8 cellular contexts compared by ENCODE assay signal in the genomic region with DNA sequence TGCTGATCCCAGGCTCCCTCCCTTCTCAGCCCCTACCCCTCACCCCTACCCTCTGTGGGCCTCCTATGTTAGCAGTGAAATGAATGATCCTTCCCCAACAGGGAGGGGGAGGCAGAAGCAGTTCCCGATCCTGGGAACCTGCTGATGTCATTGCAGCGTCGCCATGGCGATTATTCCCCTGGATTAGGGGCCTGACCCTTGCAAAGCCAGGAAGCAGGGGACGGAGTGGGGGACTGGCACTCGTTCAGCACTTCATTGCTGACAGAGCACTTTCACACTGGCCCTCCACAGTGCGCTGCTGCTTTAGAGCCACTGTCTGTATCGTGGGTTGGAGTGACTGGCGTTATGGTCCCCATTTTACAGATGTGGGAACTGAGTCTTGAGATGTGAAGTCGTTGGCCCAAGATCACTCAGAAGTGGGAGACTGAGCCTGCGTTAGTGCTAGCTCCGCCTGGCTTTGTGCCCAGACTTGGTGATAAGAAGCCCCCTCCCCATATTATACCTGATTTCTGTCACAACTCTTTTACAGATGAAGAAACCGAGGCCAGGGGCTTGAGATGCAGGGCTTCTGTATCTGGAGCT. TPM values are rescaled to one million over a fixed set of nuclear protein-coding genes. Genes with fewer than 3 reads are reported as not detected.
DNase-seq lines count a peak whose midpoint lies in the region; ATAC-seq lines count a peak whose summit lies in the region.
"Had no signal": no experiment of that assay in that cellular context is flagged by ENCODE, and none has a peak within 500 bp of the region (broad histone marks: within the 10 kb centered on the region; RNA-seq: fewer than 3 reads in every experiment).

No MANE protein-coding gene starts in this region.

- peak overlapping the region in 1 of 4 donors; percentile 66 for H3K4me3 Mint-ChIP-seq in IgD-negative memory B cell
- no peak overlapping the region for H3K4me3 Mint-ChIP-seq in activated naive CD8-positive, alpha-beta T cell treated with anti-CD3 and anti-CD28 coated beads, Interleukin-2, amount 50 U/mL, for 24 hours
- H3K4me3 Mint-ChIP-seq in stimulated activated memory B cell treated with anti-CD40 and anti-IgM and Interleukin-4, amounts not matched to agents 10 μg/mL and 1 μg/mL and 100 μg/mL, for 72 hours, result no peak overlapping the region

- peak overlapping the region; percentile 53 to 100 (median 89) for H3K27ac Mint-ChIP-seq in IgD-negative memory B cell
- peak overlapping the region; percentile 77 for H3K27ac Mint-ChIP-seq in activated naive CD8-positive, alpha-beta T cell treated with anti-CD3 and anti-CD28 coated beads, Interleukin-2, amount 50 U/mL, for 24 hours
- H3K27ac Mint-ChIP-seq in stimulated activated memory B cell treated with anti-CD40 and anti-IgM and Interleukin-4, amounts not matched to agents 10 μg/mL and 1 μg/mL and 100 μg/mL, for 72 hours, result peak overlapping the region; percentile 46

- H3K27me3 Mint-ChIP-seq in IgD-negative memory B cell, result no peaks in the 10 kb centered on the region
- H3K27me3 Mint-ChIP-seq in activated naive CD8-positive, alpha-beta T cell treated with anti-CD3 and anti-CD28 coated beads, Interleukin-2, amount 50 U/mL, for 24 hours, result no peaks in the 10 kb centered on the region
- H3K27me3 Mint-ChIP-seq in stimulated activated memory B cell treated with anti-CD40 and anti-IgM and Interleukin-4, amounts not matched to agents 10 μg/mL and 1 μg/mL and 100 μg/mL, for 72 hours, result no peaks in the 10 kb centered on the region

- peaks cover 21 to 34% (median 24%) of the 10 kb centered on the region in 3 donors for H3K4me1 Mint-ChIP-seq in IgD-negative memory B cell
- H3K4me1 Mint-ChIP-seq in activated naive CD8-positive, alpha-beta T cell treated with anti-CD3 and anti-CD28 coated beads, Interleukin-2, amount 50 U/mL, for 24 hours, result peaks cover 92% of the 10 kb centered on the region
- H3K4me1 Mint-ChIP-seq in stimulated activated memory B cell treated with anti-CD40 and anti-IgM and Interleukin-4, amounts not matched to agents 10 μg/mL and 1 μg/mL and 100 μg/mL, for 72 hours, result peaks cover 57% of the 10 kb centered on the region

- no peak for ATAC-seq in activated naive CD8-positive, alpha-beta T cell treated with anti-CD3 and anti-CD28 coated beads, Interleukin-2, amount 50 U/mL, for 24 hours
- ATAC-seq in stimulated activated memory B cell treated with anti-CD40 and anti-IgM and Interleukin-4, amounts not matched to agents 10 μg/mL and 1 μg/mL and 100 μg/mL, for 72 hours, result no peak
- ATAC-seq in HG02885 (IDR thresholded peaks at IDR 0.05; ENCODE audit: poor library complexity, unreplicated experiment), result no peak

- no peaks in the 10 kb centered on the region for H3K9me3 Mint-ChIP-seq in IgD-negative memory B cell
- H3K9me3 Mint-ChIP-seq in activated naive CD8-positive, alpha-beta T cell treated with anti-CD3 and anti-CD28 coated beads, Interleukin-2, amount 50 U/mL, for 24 hours, result no peaks in the 10 kb centered on the region
- H3K9me3 Mint-ChIP-seq in stimulated activated memory B cell treated with anti-CD40 and anti-IgM and Interleukin-4, amounts not matched to agents 10 μg/mL and 1 μg/mL and 100 μg/mL, for 72 hours, result no peaks in the 10 kb centered on the region

- peaks cover 3% of the 10 kb centered on the region for H3K36me3 Mint-ChIP-seq in IgD-negative memory B cell
- H3K36me3 Mint-ChIP-seq in activated naive CD8-positive, alpha-beta T cell treated with anti-CD3 and anti-CD28 coated beads, Interleukin-2, amount 50 U/mL, for 24 hours (ENCODE audit: low read depth), result peaks cover 25% of the 10 kb centered on the region
- peaks cover 51% of the 10 kb centered on the region for H3K36me3 Mint-ChIP-seq in stimulated activated memory B cell treated with anti-CD40 and anti-IgM and Interleukin-4, amounts not matched to agents 10 μg/mL and 1 μg/mL and 100 μg/mL, for 72 hours

- no peak for DNase-seq in activated naive CD8-positive, alpha-beta T cell treated with anti-CD3 and anti-CD28 coated beads, Interleukin-2, amount 50 U/mL, for 24 hours
- peak; percentile 87 for DNase-seq in islet precursor cell
- no peak for DNase-seq in UCSD-AML1 (lab: John Stamatoyannopoulos, UW; ENCODE audit: unreplicated experiment)
- no peak for DNase-seq in SKM-1 treated with dmso at 0.1 percent for 144 hours (lab: John Stamatoyannopoulos, UW; ENCODE audit: unreplicated experiment)
- DNase-seq: NCI-H1436 had no signal

RNA-seq across cellular contexts. Expression of a gene that starts 26.6 kb away (rescaled TPM):
- 44.5 TPM for polyA plus RNA-seq in IgD-negative memory B cell

RNA-seq across cellular contexts. Expression of a gene that starts 42.9 kb away (rescaled TPM):
- polyA plus RNA-seq in IgD-negative memory B cell, result 1,385 TPM
